Comparison of ENCODE assay signal across 11 cellular contexts in genomic region chr1:207007352-207008033, GRCh38. TPM values are rescaled to one million over a fixed set of nuclear protein-coding genes. Genes with fewer than 3 reads are reported as not detected.
DNase-seq lines count a peak whose midpoint lies in the region; ATAC-seq and TF ChIP-seq lines count a peak whose summit lies in the region.
"Had no signal": no experiment of that assay in that cellular context is flagged by ENCODE, and none has a peak within 500 bp of the region (broad histone marks: within the 10 kb centered on the region; RNA-seq: fewer than 3 reads in every experiment).

No MANE protein-coding gene starts in this region.

- H3K4me1 ChIP-seq in SK-N-SH (ENCODE audit: control insufficient read depth in 1 of 2, insufficient read depth in 2 of 2, low read depth in 1 of 2, low read length in 1 of 2), result peaks cover 6 to 10% of the 10 kb centered on the region in 2 experiments; a peak in 2 of 4 replicates
- H3K4me1 ChIP-seq in transverse colon, result peaks cover 0 to 24% (median 12%) of the 10 kb centered on the region in 4 donors

- H3K4me2 ChIP-seq in SK-N-SH, result no peak overlapping the region; the same call in 1 of the 2 replicates

- in situ Hi-C loops in transverse colon (cut with MboI; ENCODE audit: low pct_ligation_motif_present in 1 of 4, low pct_unique_long_range_greater_than_20kb in 1 of 4, low sequenced_read_pairs in 3 of 4), result no loop called here

- POLR2A ChIA-PET in SK-N-SH (lab: Yijun Ruan, JAX), result no interaction called here

- 15% methylated on average over 3 of the region's 5 CpGs for WGBS in SK-N-SH (ENCODE audit: low lambda C conversion rate)
- WGBS in transverse colon (ENCODE audit: low coverage in 1 of 2), 2 donors, result 69 to 81% methylated on average over 5 of the region's 5 CpGs

- ATAC-seq in HG03159 (IDR thresholded peaks at IDR 0.05; ENCODE audit: unreplicated experiment) (no peak), HG02852 (IDR thresholded peaks at IDR 0.05; ENCODE audit: unreplicated experiment) (no peak), left colon (no peak)

- TF ChIP-seq EP300 in SK-N-SH (IDR thresholded peaks at IDR 0.05; ENCODE audit: borderline replicate concordance in 1 of 2, low read depth in 1 of 2, low read length in 1 of 2) (peak; percentile 29 to 87; a peak in 1 of 4 replicates), transverse colon (IDR thresholded peaks at IDR 0.05; ENCODE audit: low read depth) (no peak)

- H3K9ac ChIP-seq in SK-N-SH, result no peak overlapping the region

- H3K9me3 ChIP-seq in SK-N-SH (no peaks in the 10 kb centered on the region), transverse colon (no peaks in the 10 kb centered on the region)

- TF ChIP-seq RAD21 in SK-N-SH (IDR thresholded peaks at IDR 0.05; ENCODE audit: low read length), result no peak

- no peaks in the 10 kb centered on the region for H4K20me1 ChIP-seq in SK-N-SH (ENCODE audit: insufficient read depth)

- DNase-seq in EL (peak; percentile 96), SK-N-SH (no peak), fibroblast of the aortic adventitia (ENCODE audit: low read depth) (peak; percentile 99), retinal pigment epithelial cell (ENCODE audit: low read depth) (peak; percentile 99), transverse colon (no peak), left colon (no peak)
- DNase-seq: dorsolateral prefrontal cortex, NCI-H1694 had no signal

- H3K27me3 ChIP-seq in SK-N-SH (ENCODE audit: insufficient read depth), result no peaks in the 10 kb centered on the region
- no peaks in the 10 kb centered on the region for H3K27me3 ChIP-seq in transverse colon
- H3K27me3 ChIP-seq: dorsolateral prefrontal cortex had no signal

- H3K79me2 ChIP-seq in SK-N-SH (ENCODE audit: insufficient read depth), result no peaks in the 10 kb centered on the region

- no peaks in the 10 kb centered on the region for H3F3A ChIP-seq in SK-N-SH (replicated peaks; ENCODE audit: insufficient read depth)

- no peaks in the 10 kb centered on the region for H3K36me3 ChIP-seq in SK-N-SH (replicated peaks in 1 of 2; ENCODE audit: control insufficient read depth in 1 of 2, insufficient read depth in 2 of 2, low read length in 1 of 2)
- no peaks in the 10 kb centered on the region for H3K36me3 ChIP-seq in transverse colon

- TF ChIP-seq CTCF in SK-N-SH (IDR thresholded peaks at IDR 0.05) (no peak), fibroblast of the aortic adventitia (IDR thresholded peaks at IDR 0.05; ENCODE audit: insufficient read depth, low read length) (no peak), retinal pigment epithelial cell (conservative IDR thresholded peaks at IDR 0.05; ENCODE audit: low read depth, low read length) (no peak), transverse colon (IDR thresholded peaks at IDR 0.05) (no peak)

- H3K27ac ChIP-seq in SK-N-SH (ENCODE audit: low read depth in 2 of 2, low read length in 1 of 2) (peak overlapping the region; percentile 33 to 72; a peak in 3 of 4 replicates), transverse colon (no peak overlapping the region)
- H3K27ac ChIP-seq: dorsolateral prefrontal cortex had no signal

- no peak for TF ChIP-seq POLR2A in transverse colon (IDR thresholded peaks at IDR 0.05)

- intact Hi-C loops in transverse colon (cut with DNase I; ENCODE audit: low total_unique reads) (no loop called here), left colon (cut with DNase I, micrococcal nuclease) (no loop called here)

- H3K4me3 ChIP-seq in SK-N-SH (ENCODE audit: low read depth in 2 of 2, low read length in 1 of 2) (no peak overlapping the region), fibroblast of the aortic adventitia (ENCODE audit: low read depth, low read length) (no peak overlapping the region), retinal pigment epithelial cell (ENCODE audit: low read length) (no peak overlapping the region), transverse colon (no peak overlapping the region)
- H3K4me3 ChIP-seq: dorsolateral prefrontal cortex had no signal

- CTCF ChIA-PET in SK-N-SH (lab: Yijun Ruan, JAX), result interaction anchor here (2.0 kb wide), 1 partner anchor 492 kb away, joined by 4 read pairs; no protein-coding TSS in a partner anchor

- H2AFZ ChIP-seq in SK-N-SH (ENCODE audit: low read depth), result peak overlapping the region; percentile 2; the same call in 1 of the 2 replicates

- H3K9me2 ChIP-seq in SK-N-SH, result no peaks in the 10 kb centered on the region

TF ChIP-seq in SK-N-SH, 30 proteins besides CTCF, POLR2A, EP300 and RAD21 (continues in another document):
- TF ChIP-seq RFX5 (IDR thresholded peaks at IDR 0.05; ENCODE audit: low read length) (no peak), JUND (IDR thresholded peaks at IDR 0.05) (peak; percentile 69), TCF12 (IDR thresholded peaks at IDR 0.05) (peak; percentile 97), NFIC (IDR thresholded peaks at IDR 0.05; ENCODE audit: borderline replicate concordance) (peak; percentile 96), CHD2 (IDR thresholded peaks at IDR 0.05; ENCODE audit: low read length, partially characterized antibody) (no peak), NRF1 (IDR thresholded peaks at IDR 0.05; ENCODE audit: low read depth, low read length) (no peak), MXI1 (IDR thresholded peaks at IDR 0.05; ENCODE audit: low read depth, low read length) (no peak), RCOR1 (IDR thresholded peaks at IDR 0.05; ENCODE audit: low read length) (no peak), FOXJ3 (CRISPR knock-in tag; IDR thresholded peaks at IDR 0.05) (no peak), YY1 (IDR thresholded peaks at IDR 0.05; ENCODE audit: low read depth) (no peak), MEF2A (IDR thresholded peaks at IDR 0.05; ENCODE audit: borderline replicate concordance, low read depth) (no peak), FOSL2 (IDR thresholded peaks at IDR 0.05; ENCODE audit: borderline replicate concordance, low read depth) (peak; percentile 68; the same call in 1 of the 2 replicates), TEAD4 (IDR thresholded peaks at IDR 0.05; ENCODE audit: borderline replicate concordance, insufficient read depth) (peak; percentile 97), POLR2AphosphoS5 (IDR thresholded peaks at IDR 0.05; ENCODE audit: low read depth, low read length) (peak; percentile 64; the same call in 1 of the 2 replicates), MAX (IDR thresholded peaks at IDR 0.05; ENCODE audit: low read depth) (peak; percentile 49; the same call in 1 of the 2 replicates)
- TF ChIP-seq, protein P1, sequence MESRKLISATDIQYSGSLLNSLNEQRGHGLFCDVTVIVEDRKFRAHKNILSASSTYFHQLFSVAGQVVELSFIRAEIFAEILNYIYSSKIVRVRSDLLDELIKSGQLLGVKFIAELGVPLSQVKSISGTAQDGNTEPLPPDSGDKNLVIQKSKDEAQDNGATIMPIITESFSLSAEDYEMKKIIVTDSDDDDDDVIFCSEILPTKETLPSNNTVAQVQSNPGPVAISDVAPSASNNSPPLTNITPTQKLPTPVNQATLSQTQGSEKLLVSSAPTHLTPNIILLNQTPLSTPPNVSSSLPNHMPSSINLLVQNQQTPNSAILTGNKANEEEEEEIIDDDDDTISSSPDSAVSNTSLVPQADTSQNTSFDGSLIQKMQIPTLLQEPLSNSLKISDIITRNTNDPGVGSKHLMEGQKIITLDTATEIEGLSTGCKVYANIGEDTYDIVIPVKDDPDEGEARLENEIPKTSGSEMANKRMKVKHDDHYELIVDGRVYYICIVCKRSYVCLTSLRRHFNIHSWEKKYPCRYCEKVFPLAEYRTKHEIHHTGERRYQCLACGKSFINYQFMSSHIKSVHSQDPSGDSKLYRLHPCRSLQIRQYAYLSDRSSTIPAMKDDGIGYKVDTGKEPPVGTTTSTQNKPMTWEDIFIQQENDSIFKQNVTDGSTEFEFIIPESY (IDR thresholded peaks at IDR 0.05; ENCODE audit: borderline replicate concordance, low read depth), result no peak
- TF ChIP-seq, protein P2, sequence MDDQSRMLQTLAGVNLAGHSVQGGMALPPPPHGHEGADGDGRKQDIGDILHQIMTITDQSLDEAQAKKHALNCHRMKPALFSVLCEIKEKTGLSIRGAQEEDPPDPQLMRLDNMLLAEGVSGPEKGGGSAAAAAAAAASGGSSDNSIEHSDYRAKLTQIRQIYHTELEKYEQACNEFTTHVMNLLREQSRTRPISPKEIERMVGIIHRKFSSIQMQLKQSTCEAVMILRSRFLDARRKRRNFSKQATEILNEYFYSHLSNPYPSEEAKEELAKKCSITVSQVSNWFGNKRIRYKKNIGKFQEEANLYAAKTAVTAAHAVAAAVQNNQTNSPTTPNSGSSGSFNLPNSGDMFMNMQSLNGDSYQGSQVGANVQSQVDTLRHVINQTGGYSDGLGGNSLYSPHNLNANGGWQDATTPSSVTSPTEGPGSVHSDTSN (IDR thresholded peaks at IDR 0.05), result peak; percentile 86

RNA-seq across cellular contexts. Expression of gene C1orf116, which starts 25.1 kb away (rescaled TPM):
- polyA plus RNA-seq in SK-N-SH (2012; rRNA removed), result 0.02 TPM in 1 of 2 replicates, not detected in the other
- polyA plus RNA-seq in SK-N-SH (2012; cell fraction: cytosol; rRNA removed), result 0.01 TPM in 1 of 2 replicates, not detected in the other
- polyA plus RNA-seq in SK-N-SH (2012; cell fraction: nucleus; rRNA removed), result 0.02 TPM in 2 replicates
- total RNA-seq in fibroblast of the aortic adventitia (ENCODE audit: low replicate concordance) (under 0.01 TPM in 1 of 2 replicates, not detected in the other), transverse colon (10 to 100 TPM; 25.7 to 41.2 (median 29.2) TPM), left colon (10 to 100 TPM; 17.2 to 31.6 TPM)
- total RNA-seq: T-helper 1 cell treated with Interleukin-12 subunit alpha and Interleukin-12 subunit beta and Interleukin-4 antibody, amounts not matched to agents 30 ng/mL and 1 ng/mL, for 36 hours had no signal

RNA-seq across cellular contexts. Expression of gene FCAMR, which starts 37.2 kb away (rescaled TPM):
- not detected in 2 replicates for polyA plus RNA-seq in SK-N-SH (2012; rRNA removed)
- polyA plus RNA-seq in SK-N-SH (2012; cell fraction: cytosol; rRNA removed), result not detected in 2 replicates
- polyA plus RNA-seq in SK-N-SH (2012; cell fraction: nucleus; rRNA removed), result not detected in 2 replicates
- total RNA-seq in fibroblast of the aortic adventitia (ENCODE audit: low replicate concordance), result not detected in 2 replicates
- total RNA-seq in transverse colon, result 1 to 10 TPM in 1 of 4 donors, under 1 TPM in 2, not detected in 1; 0.37 to 2.4 (median 0.64) TPM
- 1 to 10 TPM in 1 of 2 donors, under 1 TPM in 1; 0.53 to 1.0 TPM for total RNA-seq in left colon

RNA-seq across cellular contexts. Expression of gene YOD1, which starts 43.5 kb away (rescaled TPM):
- 0.79 and 0.91 TPM in 2 replicates for polyA plus RNA-seq in SK-N-SH (2012; rRNA removed)
- 1.1 TPM in 2 replicates for polyA plus RNA-seq in SK-N-SH (2012; cell fraction: cytosol; rRNA removed)
- polyA plus RNA-seq in SK-N-SH (2012; cell fraction: nucleus; rRNA removed), result 1.4 and 2.5 TPM in 2 replicates
- 3.5 and 10.1 TPM in 2 replicates for total RNA-seq in fibroblast of the aortic adventitia (ENCODE audit: low replicate concordance)
- 10 to 100 TPM in 2 of 4 donors, 1 to 10 TPM in 2; 9.0 to 17.5 (median 12.0) TPM for total RNA-seq in transverse colon
- total RNA-seq in left colon, result 1 to 10 TPM; 6.6 to 7.2 TPM

RNA-seq across cellular contexts. Expression of gene PFKFB2, which starts 45.6 kb away (rescaled TPM):
- polyA plus RNA-seq in SK-N-SH (2012; rRNA removed), result 1.8 and 2.8 TPM in 2 replicates
- 2.0 and 2.1 TPM in 2 replicates for polyA plus RNA-seq in SK-N-SH (2012; cell fraction: cytosol; rRNA removed)
- polyA plus RNA-seq in SK-N-SH (2012; cell fraction: nucleus; rRNA removed), result 4.1 and 7.9 TPM in 2 replicates
- total RNA-seq in fibroblast of the aortic adventitia (ENCODE audit: low replicate concordance), result 6.9 and 9.0 TPM in 2 replicates
- total RNA-seq in transverse colon, result 100 to 1,000 TPM in 1 of 4 donors, 10 to 100 TPM in 3; 84.2 to 155 (median 91.1) TPM
- total RNA-seq in left colon, result 100 to 1,000 TPM; 104 to 117 TPM

Comparison
In these comparisons a context has a peak if more than half of its experiments do, and no peak if none do; other contexts are left out.
1. DNase-seq: peak in EL (single experiment), fibroblast of the aortic adventitia (single experiment) and retinal pigment epithelial cell (single experiment); none in SK-N-SH (single experiment), transverse colon (single experiment) and left colon (0 of 2).
2. H3K27ac ChIP-seq: peak in SK-N-SH (2 of 2); none in transverse colon (0 of 4).
3. RNA of gene C1orf116, which starts 25.1 kb away (total RNA-seq): 17.2 to 31.6 TPM in left colon and 25.7 to 41.2 TPM in transverse colon; under 0.01 TPM in fibroblast of the aortic adventitia; every median in the first group is over 10 times any median in the second.